8 cellular contexts compared by ENCODE assay signal in the genomic region with DNA sequence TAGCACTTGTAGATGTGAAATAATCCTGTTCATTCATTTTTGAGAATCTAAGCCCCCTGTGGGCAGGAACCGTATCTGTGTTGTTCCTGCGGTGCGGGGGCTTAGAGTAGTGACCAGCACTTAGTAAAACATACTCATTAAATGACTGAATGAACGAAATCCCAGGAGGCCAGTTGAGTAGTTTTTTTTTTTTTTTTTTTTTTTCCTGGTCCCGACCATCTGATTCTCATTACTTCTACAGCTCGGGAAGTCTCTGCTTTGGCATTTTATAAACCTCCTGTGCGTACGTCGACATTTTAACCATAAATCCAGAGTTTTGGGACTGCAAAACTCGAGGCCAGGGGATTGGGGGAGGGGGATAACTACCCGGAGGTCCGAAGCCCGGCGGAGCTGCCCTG. TPM values are rescaled to one million over a fixed set of nuclear protein-coding genes. Genes with fewer than 3 reads are reported as not detected.
A peak's percentile ranks its signal among the peaks of the same experiment; 100 is the strongest.
DNase-seq lines count a peak whose midpoint lies in the region; ATAC-seq and TF ChIP-seq lines count a peak whose summit lies in the region.

No MANE protein-coding gene starts in this region.

- peak overlapping the region; percentile 69 for H3K4me3 ChIP-seq in GM06990 (replicated peaks; ENCODE audit: low read depth, low read length)
- H3K4me3 ChIP-seq in fibroblast of villous mesenchyme (ENCODE audit: low read depth, low read length), result peak overlapping the region; percentile 67
- peak overlapping the region; percentile 46 to 68 (median 58) for H3K4me3 ChIP-seq in sigmoid colon

- peaks cover 34% of the 10 kb centered on the region for H3K4me1 Mint-ChIP-seq in T-helper 17 cell

- no peak for DNase-seq in GM06990 (ENCODE audit: extremely low read depth, insufficient read length)
- no peak for DNase-seq in T-helper 17 cell
- DNase-seq in fibroblast of villous mesenchyme (ENCODE audit: low read depth), result peak; percentile 88
- peak; percentile 51 for DNase-seq in sigmoid colon
- no peak for DNase-seq in KG1 (lab: John Stamatoyannopoulos, UW)
- DNase-seq in iPS-NIHi7 (ENCODE audit: extremely low spot score), result no peak
- no peak for DNase-seq in amygdala (lab: John Stamatoyannopoulos, UW)

- H3K27ac Mint-ChIP-seq in T-helper 17 cell, result peak overlapping the region; percentile 83

- intact Hi-C loops in sigmoid colon (cut with DNase I), result loop anchor here (2.0 to 10.0 kb wide), 3 partner anchors 32 to 342 kb away; a partner anchor contains a TSS

- no peak for ATAC-seq in T-helper 17 cell
- no peak for ATAC-seq in GM19455 (IDR thresholded peaks at IDR 0.05; ENCODE audit: unreplicated experiment)

- H3K4me3 Mint-ChIP-seq in T-helper 17 cell, result peak overlapping the region; percentile 88

- TF ChIP-seq CTCF in GM06990 (IDR thresholded peaks at IDR 0.05; ENCODE audit: insufficient read depth, low read length, poor library complexity, severe bottlenecking) (no peak), fibroblast of villous mesenchyme (IDR thresholded peaks at IDR 0.05; ENCODE audit: insufficient read depth, low read depth, low read length) (no peak), sigmoid colon (IDR thresholded peaks at IDR 0.05) (no peak)

- TF ChIP-seq EP300 in sigmoid colon (IDR thresholded peaks at IDR 0.05), result no peak

- no peaks in the 10 kb centered on the region for H3K36me3 ChIP-seq in GM06990 (ENCODE audit: control insufficient read depth, insufficient read depth, low read length)
- H3K36me3 ChIP-seq in sigmoid colon, result no peaks in the 10 kb centered on the region

- H3K27me3 Mint-ChIP-seq in T-helper 17 cell, result no peaks in the 10 kb centered on the region

- H3K27me3 ChIP-seq in GM06990 (replicated peaks; ENCODE audit: control insufficient read depth, insufficient read depth, low read length), result no peaks in the 10 kb centered on the region; the same call in 1 of the 2 replicates
- H3K27me3 ChIP-seq in sigmoid colon, result no peaks in the 10 kb centered on the region

- H3K9me3 ChIP-seq in T-helper 17 cell (ENCODE audit: control insufficient read depth, low read length, poor library complexity, severe bottlenecking) (no peaks in the 10 kb centered on the region), sigmoid colon (no peaks in the 10 kb centered on the region)

- peak overlapping the region; percentile 72 to 97 (median 82) for H3K27ac ChIP-seq in sigmoid colon

- H3K4me1 ChIP-seq in sigmoid colon, result peaks cover 0 to 20% (median 11%) of the 10 kb centered on the region in 4 donors

- H3K36me3 Mint-ChIP-seq in T-helper 17 cell (ENCODE audit: low read depth), result no peaks in the 10 kb centered on the region

- TF ChIP-seq POLR2A in sigmoid colon (IDR thresholded peaks at IDR 0.05), result no peak

- 8 to 10% methylated on average over 14 of the region's 14 CpGs for WGBS in sigmoid colon, 2 donors

RNA-seq across cellular contexts. Expression of a gene that starts 31.5 kb away (rescaled TPM):
- total RNA-seq in T-helper 17 cell (under 1 TPM in 1 of 2 donors, not detected in 1; 0.26 TPM), fibroblast of villous mesenchyme (22.9 and 23.2 TPM in 2 replicates), sigmoid colon (10 to 100 TPM in 3 of 4 donors, 1 to 10 TPM in 1; 8.6 to 15.7 (median 12.4) TPM)
- 1 to 10 TPM; 1.8 to 5.1 (median 3.5) TPM for polyA plus RNA-seq in sigmoid colon

Comparison
In these comparisons a context has a peak if more than half of its experiments do, and no peak if none do; other contexts are left out.
1. DNase-seq: peak in fibroblast of villous mesenchyme (single experiment) and sigmoid colon (single experiment); none in GM06990 (single experiment), T-helper 17 cell (0 of 3), KG1 (single experiment), iPS-NIHi7 (single experiment) and amygdala (0 of 56).
2. RNA of a gene that starts 31.5 kb away (total RNA-seq): 22.9 to 23.2 TPM in fibroblast of villous mesenchyme and 8.6 to 15.7 TPM in sigmoid colon; 0.26 TPM in T-helper 17 cell; every median in the first group is over 4 times any median in the second.
3. Peak in every context shown above with its lines, with median percentiles within 50 percentile points of each other: H3K4me3 ChIP-seq.